19 cellular contexts compared by ENCODE assay signal in genomic region chr13:95128045-95128643, GRCh38.
A peak's percentile ranks its signal among the peaks of the same experiment; 100 is the strongest.
DNase-seq lines count a peak whose midpoint lies in the region; ATAC-seq and TF ChIP-seq lines count a peak whose summit lies in the region.
"Had no signal": no experiment of that assay in that cellular context is flagged by ENCODE, and none has a peak within 500 bp of the region (broad histone marks: within the 10 kb centered on the region; RNA-seq: fewer than 3 reads in every experiment).

No MANE protein-coding gene starts in this region.

- peaks cover 16% of the 10 kb centered on the region for H3K36me3 Mint-ChIP-seq in Caco-2 (ENCODE audit: insufficient read depth, unreplicated experiment)
- H3K36me3 Mint-ChIP-seq: naive B cell had no signal

- no peak overlapping the region for H3K4me3 Mint-ChIP-seq in Caco-2 (ENCODE audit: unreplicated experiment)
- H3K4me3 Mint-ChIP-seq: activated CD8-positive, alpha-beta T cell treated with anti-CD3 and anti-CD28 coated beads for 36 hours; stimulated activated naive B cell treated with anti-CD40 and anti-IgM and Interleukin-4, amounts not matched to agents 10 μg/mL and 1 μg/mL and 100 μg/mL, for 72 hours had no signal

- H3K4me1 Mint-ChIP-seq in Caco-2 (ENCODE audit: low read depth, unreplicated experiment), result peaks cover 23% of the 10 kb centered on the region
- H3K4me1 Mint-ChIP-seq: stimulated activated naive B cell treated with anti-CD40 and anti-IgM and Interleukin-4, amounts not matched to agents 10 μg/mL and 1 μg/mL and 100 μg/mL, for 72 hours had no signal

- H3K9me3 Mint-ChIP-seq in Caco-2 (ENCODE audit: unreplicated experiment), result no peaks in the 10 kb centered on the region
- H3K9me3 Mint-ChIP-seq: activated CD8-positive, alpha-beta T cell treated with anti-CD3 and anti-CD28 coated beads for 36 hours; stimulated activated naive B cell treated with anti-CD40 and anti-IgM and Interleukin-4, amounts not matched to agents 10 μg/mL and 1 μg/mL and 100 μg/mL, for 72 hours had no signal

- no peak for ATAC-seq in HG03457 (IDR thresholded peaks at IDR 0.05; ENCODE audit: unreplicated experiment)
- ATAC-seq: activated CD8-positive, alpha-beta T cell treated with anti-CD3 and anti-CD28 coated beads for 36 hours; left colon; stimulated activated naive B cell treated with anti-CD40 and anti-IgM and Interleukin-4, amounts not matched to agents 10 μg/mL and 1 μg/mL and 100 μg/mL, for 72 hours had no signal

- H3K27ac Mint-ChIP-seq in Caco-2 (ENCODE audit: unreplicated experiment), result peak overlapping the region; percentile 48
- H3K27ac Mint-ChIP-seq: activated CD8-positive, alpha-beta T cell treated with anti-CD3 and anti-CD28 coated beads for 36 hours; naive B cell; stimulated activated naive B cell treated with anti-CD40 and anti-IgM and Interleukin-4, amounts not matched to agents 10 μg/mL and 1 μg/mL and 100 μg/mL, for 72 hours had no signal

- H3K9me3 ChIP-seq in Caco-2, result no peaks in the 10 kb centered on the region
- H3K9me3 ChIP-seq: breast epithelium, right lobe of liver had no signal

- DNase-seq in Caco-2 (no peak), NCI-H1417 treated with DMSO at 0.1 percent for 48 hours (lab: John Stamatoyannopoulos, UW) (peak; percentile 84), RWPE1 (ENCODE audit: low spot score) (peak; percentile 26), kidney tubule cell (ENCODE audit: low spot score) (peak; percentile 23), epidermal melanocyte (ENCODE audit: insufficient read length, low spot score) (no peak), globus pallidus (ENCODE audit: low spot score) (no peak), GM03348 (ENCODE audit: low spot score) (no peak)
- DNase-seq: activated CD8-positive, alpha-beta T cell treated with anti-CD3 and anti-CD28 coated beads for 36 hours; activated effector memory CD4-positive, alpha-beta T cell treated with Interleukin-2 at 50 U/mL for 16 hours; GDM1; GM23248; left colon; naive B cell; right lobe of liver; Right ventricle myocardium superior; stimulated activated CD4-positive, alpha-beta T cell treated with anti-CD3 and anti-CD28 coated beads, Interleukin-4, amount 100 ng/mL, for 24 hours; stimulated activated naive B cell treated with anti-CD40 and anti-IgM and Interleukin-4, amounts not matched to agents 10 μg/mL and 1 μg/mL and 100 μg/mL, for 72 hours had no signal

- TF ChIP-seq CTCF in Caco-2 (IDR thresholded peaks at IDR 0.05; ENCODE audit: insufficient read depth in 1 of 2, low read depth in 1 of 2, low read length in 1 of 2, severe bottlenecking in 1 of 2, unreplicated experiment in 1 of 2) (no peak), RWPE1 (conservative IDR thresholded peaks at IDR 0.05; ENCODE audit: low read depth) (no peak)

- CTCF ChIA-PET in Caco-2 (lab: Charles Lee), result no interaction called here
- CTCF ChIA-PET in RWPE1 (lab: Yijun Ruan, JAX), result interaction anchor here (0.6 kb wide), 1 partner anchor 26 kb away, joined by 3 read pairs; no protein-coding TSS in a partner anchor

- intact Hi-C loops in Caco-2 (cut with micrococcal nuclease; ENCODE audit: unreplicated experiment), result no loop called here

- peaks cover 22% of the 10 kb centered on the region for H3K4me1 ChIP-seq in Caco-2
- H3K4me1 ChIP-seq: breast epithelium had no signal

- H3K4me3 ChIP-seq in Caco-2 (ENCODE audit: low read depth, low read length), result no peak overlapping the region
- H3K4me3 ChIP-seq: breast epithelium, GM23248, right lobe of liver had no signal

- H3K27me3 Mint-ChIP-seq in Caco-2 (ENCODE audit: insufficient read depth, unreplicated experiment), result no peaks in the 10 kb centered on the region
- H3K27me3 Mint-ChIP-seq: activated CD8-positive, alpha-beta T cell treated with anti-CD3 and anti-CD28 coated beads for 36 hours; naive B cell; stimulated activated naive B cell treated with anti-CD40 and anti-IgM and Interleukin-4, amounts not matched to agents 10 μg/mL and 1 μg/mL and 100 μg/mL, for 72 hours had no signal

- POLR2A ChIA-PET in Caco-2 (lab: Charles Lee) (no interaction called here), RWPE1 (lab: Yijun Ruan, JAX; ENCODE audit: low non-redundant PET) (interaction anchor here (0.7 kb wide), 1 partner anchor 692 kb away, joined by 3 read pairs; no protein-coding TSS in a partner anchor)

- H3K27me3 ChIP-seq in Caco-2 (replicated peaks; ENCODE audit: control insufficient read depth, insufficient read depth, low read length), result no peaks in the 10 kb centered on the region
- H3K27me3 ChIP-seq: breast epithelium, right lobe of liver had no signal

- 0 out of 2 replicates have a peak, but pooled peaks cover 1% of the 10 kb centered on the region for H3K36me3 ChIP-seq in Caco-2 (ENCODE audit: control insufficient read depth, insufficient read depth, low read length)
- H3K36me3 ChIP-seq: breast epithelium, right lobe of liver had no signal

- no TSS peak for BruUV-seq in Caco-2 (replicated peaks; lab: Mats Ljungman, UMichigan)

- H3K27ac ChIP-seq in RWPE1, result no peak overlapping the region
- H3K27ac ChIP-seq: breast epithelium, GM23248, right lobe of liver had no signal

Comparison
In these comparisons a context has a peak if more than half of its experiments do, and no peak if none do; other contexts are left out.
1. DNase-seq: peak in NCI-H1417 treated with DMSO at 0.1 percent for 48 hours (single experiment), RWPE1 (single experiment) and kidney tubule cell (single experiment); none in Caco-2 (0 of 2), epidermal melanocyte (single experiment), globus pallidus (single experiment) and GM03348 (single experiment).